17 cellular contexts compared by ENCODE assay signal in genomic region chr5:134604908-134605307, GRCh38. TPM values are rescaled to one million over a fixed set of nuclear protein-coding genes. Genes with fewer than 3 reads are reported as not detected.
DNase-seq lines count a peak whose midpoint lies in the region; ATAC-seq and TF ChIP-seq lines count a peak whose summit lies in the region.
"Had no signal": no experiment of that assay in that cellular context is flagged by ENCODE, and none has a peak within 500 bp of the region (broad histone marks: within the 10 kb centered on the region; RNA-seq: fewer than 3 reads in every experiment).

No MANE protein-coding gene starts in this region.

- CTCF ChIA-PET in activated CD4-positive, alpha-beta memory T cell treated with anti-CD3 and anti-CD28 coated beads, Interleukin-2, amount 10 ng/mL, durations not matched to agents 7 days and 5 days (lab: Charles Lee), result interaction anchor here (0.7 to 5.3 kb wide), 3 partner anchors 18 to 301 kb away, joined by 3 to 30 read pairs (median 5); no protein-coding TSS in a partner anchor

- TF ChIP-seq CTCF in natural killer cell (IDR thresholded peaks at IDR 0.05), result no peak

- H3K4me1 Mint-ChIP-seq in natural killer cell treated with Interleukin-12 subunit alpha and Interleukin-12 subunit beta and Interleukin-15 and Interleukin-18, amount 100 ng/mL, for 72 hours (ENCODE audit: low read depth in 2 of 2), result peaks cover 6 to 7% of the 10 kb centered on the region in 2 donors
- H3K4me1 Mint-ChIP-seq in natural killer cell, result no peaks in the 10 kb centered on the region
- H3K4me1 Mint-ChIP-seq in activated CD4-positive, alpha-beta memory T cell treated with anti-CD3 and anti-CD28 coated beads, Interleukin-2, amount 10 ng/mL, durations not matched to agents 7 days and 5 days, result peaks cover 53% of the 10 kb centered on the region
- H3K4me1 Mint-ChIP-seq in stimulated activated effector memory CD8-positive, alpha-beta T cell treated with anti-CD3 and anti-CD28 coated beads, Interleukin-12 subunit alpha, Interleukin-12 subunit beta, amount 100 ng/mL, for 72 hours, result peaks cover 38% of the 10 kb centered on the region
- H3K4me1 Mint-ChIP-seq: nephron had no signal

- H3K27ac Mint-ChIP-seq in natural killer cell treated with Interleukin-12 subunit alpha and Interleukin-12 subunit beta and Interleukin-15 and Interleukin-18, amount 100 ng/mL, for 72 hours, result peak overlapping the region; percentile 60 to 78
- H3K27ac Mint-ChIP-seq in natural killer cell, result no peak overlapping the region
- H3K27ac Mint-ChIP-seq in activated CD4-positive, alpha-beta memory T cell treated with anti-CD3 and anti-CD28 coated beads, Interleukin-2, amount 10 ng/mL, durations not matched to agents 7 days and 5 days, result peak overlapping the region; percentile 50
- peak overlapping the region; percentile 76 for H3K27ac Mint-ChIP-seq in stimulated activated effector memory CD8-positive, alpha-beta T cell treated with anti-CD3 and anti-CD28 coated beads, Interleukin-12 subunit alpha, Interleukin-12 subunit beta, amount 100 ng/mL, for 72 hours
- H3K27ac Mint-ChIP-seq: nephron had no signal

- peak overlapping the region; percentile 30 for H3K4me3 Mint-ChIP-seq in natural killer cell treated with Interleukin-12 subunit alpha and Interleukin-12 subunit beta and Interleukin-15 and Interleukin-18, amount 100 ng/mL, for 72 hours
- no peak overlapping the region for H3K4me3 Mint-ChIP-seq in natural killer cell
- H3K4me3 Mint-ChIP-seq in activated CD4-positive, alpha-beta memory T cell treated with anti-CD3 and anti-CD28 coated beads, Interleukin-2, amount 10 ng/mL, durations not matched to agents 7 days and 5 days, result no peak overlapping the region
- H3K4me3 Mint-ChIP-seq in stimulated activated effector memory CD8-positive, alpha-beta T cell treated with anti-CD3 and anti-CD28 coated beads, Interleukin-12 subunit alpha, Interleukin-12 subunit beta, amount 100 ng/mL, for 72 hours, result no peak overlapping the region
- H3K4me3 Mint-ChIP-seq: nephron had no signal

- H3K36me3 Mint-ChIP-seq in natural killer cell treated with Interleukin-12 subunit alpha and Interleukin-12 subunit beta and Interleukin-15 and Interleukin-18, amount 100 ng/mL, for 72 hours, result peaks cover 24% of the 10 kb centered on the region
- H3K36me3 Mint-ChIP-seq in natural killer cell, result peaks cover 25% of the 10 kb centered on the region
- H3K36me3 Mint-ChIP-seq in activated CD4-positive, alpha-beta memory T cell treated with anti-CD3 and anti-CD28 coated beads, Interleukin-2, amount 10 ng/mL, durations not matched to agents 7 days and 5 days (ENCODE audit: low read depth), result peaks cover 67% of the 10 kb centered on the region
- peaks cover 77% of the 10 kb centered on the region for H3K36me3 Mint-ChIP-seq in stimulated activated effector memory CD8-positive, alpha-beta T cell treated with anti-CD3 and anti-CD28 coated beads, Interleukin-12 subunit alpha, Interleukin-12 subunit beta, amount 100 ng/mL, for 72 hours

- intact Hi-C loops in natural killer cell (cut with micrococcal nuclease), result no loop called here

- peak in 1 of 2 donors; percentile 48 for ATAC-seq in natural killer cell treated with Interleukin-12 subunit alpha and Interleukin-12 subunit beta and Interleukin-15 and Interleukin-18, amount 100 ng/mL, for 72 hours
- ATAC-seq in natural killer cell (no peak), HG02610 (IDR thresholded peaks at IDR 0.05; ENCODE audit: unreplicated experiment) (peak; percentile 30), GM19035 (IDR thresholded peaks at IDR 0.05; ENCODE audit: unreplicated experiment) (no peak)
- peak; percentile 15 for ATAC-seq in stimulated activated effector memory CD8-positive, alpha-beta T cell treated with anti-CD3 and anti-CD28 coated beads, Interleukin-12 subunit alpha, Interleukin-12 subunit beta, amount 100 ng/mL, for 72 hours
- ATAC-seq: body of pancreas had no signal

- no peak for DNase-seq in natural killer cell treated with Interleukin-12 subunit alpha and Interleukin-12 subunit beta and Interleukin-15 and Interleukin-18, amount 100 ng/mL, for 72 hours (ENCODE audit: low spot score)
- no peak for DNase-seq in natural killer cell
- no peak for DNase-seq in activated CD4-positive, alpha-beta memory T cell treated with anti-CD3 and anti-CD28 coated beads, Interleukin-2, amount 10 ng/mL, durations not matched to agents 7 days and 5 days
- no peak for DNase-seq in stimulated activated effector memory CD8-positive, alpha-beta T cell treated with anti-CD3 and anti-CD28 coated beads, Interleukin-12 subunit alpha, Interleukin-12 subunit beta, amount 100 ng/mL, for 72 hours (ENCODE audit: low spot score in 2 of 2)
- no peak for DNase-seq in iPS-NIHi11 (ENCODE audit: low spot score)
- DNase-seq in COLO829 (ENCODE audit: low spot score), result no peak
- DNase-seq: body of pancreas; Caco-2; cortex of kidney; EL; hippocampal formation; NCI-H1436; RPMI8226; stimulated activated CD4-positive, alpha-beta T cell treated with anti-CD3 and anti-CD28 coated beads, Interleukin-4, amount 100 ng/mL, for 24 hours had no signal

- POLR2A ChIA-PET in activated CD4-positive, alpha-beta memory T cell treated with anti-CD3 and anti-CD28 coated beads, Interleukin-2, amount 10 ng/mL, durations not matched to agents 7 days and 5 days (lab: Charles Lee), result interaction anchor here (0.9 to 2.2 kb wide), 5 partner anchors 18 to 428 kb away, joined by 3 to 6 read pairs (median 5); partner anchors contain the start of genes PPP2CA, SAR1B and SKP1

- no peaks in the 10 kb centered on the region for H3K27me3 Mint-ChIP-seq in natural killer cell treated with Interleukin-12 subunit alpha and Interleukin-12 subunit beta and Interleukin-15 and Interleukin-18, amount 100 ng/mL, for 72 hours
- no peaks in the 10 kb centered on the region for H3K27me3 Mint-ChIP-seq in natural killer cell (ENCODE audit: low read depth in 2 of 2)
- no peaks in the 10 kb centered on the region for H3K27me3 Mint-ChIP-seq in activated CD4-positive, alpha-beta memory T cell treated with anti-CD3 and anti-CD28 coated beads, Interleukin-2, amount 10 ng/mL, durations not matched to agents 7 days and 5 days

- H3K9me3 Mint-ChIP-seq in natural killer cell treated with Interleukin-12 subunit alpha and Interleukin-12 subunit beta and Interleukin-15 and Interleukin-18, amount 100 ng/mL, for 72 hours, result no peaks in the 10 kb centered on the region
- no peaks in the 10 kb centered on the region for H3K9me3 Mint-ChIP-seq in natural killer cell
- H3K9me3 Mint-ChIP-seq in activated CD4-positive, alpha-beta memory T cell treated with anti-CD3 and anti-CD28 coated beads, Interleukin-2, amount 10 ng/mL, durations not matched to agents 7 days and 5 days, result no peaks in the 10 kb centered on the region
- H3K9me3 Mint-ChIP-seq in stimulated activated effector memory CD8-positive, alpha-beta T cell treated with anti-CD3 and anti-CD28 coated beads, Interleukin-12 subunit alpha, Interleukin-12 subunit beta, amount 100 ng/mL, for 72 hours, result no peaks in the 10 kb centered on the region
- H3K9me3 Mint-ChIP-seq: nephron had no signal

RNA-seq across cellular contexts. Expression of gene SAR1B, which starts 27.7 kb away (rescaled TPM):
- total RNA-seq in natural killer cell treated with Interleukin-12 subunit alpha and Interleukin-12 subunit beta and Interleukin-15 and Interleukin-18, amount 100 ng/mL, for 72 hours, result 10 to 100 TPM; 63.7 to 70.9 TPM
- total RNA-seq in natural killer cell, result 10 to 100 TPM; 36.2 to 50.2 (median 41.2) TPM
- total RNA-seq in activated CD4-positive, alpha-beta memory T cell treated with anti-CD3 and anti-CD28 coated beads, Interleukin-2, amount 10 ng/mL, durations not matched to agents 7 days and 5 days, result 10 to 100 TPM; 55.3 to 57.7 TPM

RNA-seq across cellular contexts. Expression of gene SEC24A, which starts 43.7 kb away (rescaled TPM):
- 10 to 100 TPM; 40.2 to 42.1 TPM for total RNA-seq in natural killer cell treated with Interleukin-12 subunit alpha and Interleukin-12 subunit beta and Interleukin-15 and Interleukin-18, amount 100 ng/mL, for 72 hours
- 10 to 100 TPM; 20.9 to 26.1 (median 25.0) TPM for total RNA-seq in natural killer cell
- 10 to 100 TPM; 29.3 to 29.6 TPM for total RNA-seq in activated CD4-positive, alpha-beta memory T cell treated with anti-CD3 and anti-CD28 coated beads, Interleukin-2, amount 10 ng/mL, durations not matched to agents 7 days and 5 days

Comparison
In these comparisons a context has a peak if more than half of its experiments do, and no peak if none do; other contexts are left out.
1. H3K27ac Mint-ChIP-seq: peak in natural killer cell treated with Interleukin-12 subunit alpha and Interleukin-12 subunit beta and Interleukin-15 and Interleukin-18, amount 100 ng/mL, for 72 hours (2 of 2), activated CD4-positive, alpha-beta memory T cell treated with anti-CD3 and anti-CD28 coated beads, Interleukin-2, amount 10 ng/mL, durations not matched to agents 7 days and 5 days (single experiment) and stimulated activated effector memory CD8-positive, alpha-beta T cell treated with anti-CD3 and anti-CD28 coated beads, Interleukin-12 subunit alpha, Interleukin-12 subunit beta, amount 100 ng/mL, for 72 hours (single experiment); none in natural killer cell (0 of 2).
2. ATAC-seq: peak in HG02610 (single experiment) and stimulated activated effector memory CD8-positive, alpha-beta T cell treated with anti-CD3 and anti-CD28 coated beads, Interleukin-12 subunit alpha, Interleukin-12 subunit beta, amount 100 ng/mL, for 72 hours (single experiment); none in natural killer cell (0 of 3) and GM19035 (single experiment).